Comparison of ENCODE assay signal across 7 cellular contexts in genomic region chr6:19712998-19713397, GRCh38.
"Had no signal": no experiment of that assay in that cellular context is flagged by ENCODE, and none has a peak within 500 bp of the region (broad histone marks: within the 10 kb centered on the region; RNA-seq: fewer than 3 reads in every experiment).

No MANE protein-coding gene starts in this region.

- FAIRE-seq: H54, HTR-8/SVneo, K562 had no signal

- H3K4me3 ChIP-seq: GM23248, K562 had no signal

- H2AFZ ChIP-seq: GM23248 had no signal

- DNase-seq: GOT3, HCEC 1CT, KG1 had no signal

- H3K9ac ChIP-seq: GM23248 had no signal

- H3K27ac ChIP-seq: GM23248 had no signal
